ENCODE assay signal across 26 cellular contexts in genomic region chr3:128418900-128419299, GRCh38. TPM values are rescaled to one million over a fixed set of nuclear protein-coding genes. Genes with fewer than 3 reads are reported as not detected.
DNase-seq lines count a peak whose midpoint lies in the region; ATAC-seq, FAIRE-seq and TF ChIP-seq lines count a peak whose summit lies in the region.
"Had no signal": no experiment of that assay in that cellular context is flagged by ENCODE, and none has a peak within 500 bp of the region (broad histone marks: within the 10 kb centered on the region; RNA-seq: fewer than 3 reads in every experiment).

No MANE protein-coding gene starts in this region.

- H3K36me3 ChIP-seq in Panc1 (ENCODE audit: control insufficient read depth, insufficient read depth, low read length) = no peaks in the 10 kb centered on the region
- H3K36me3 ChIP-seq in H1 (ENCODE audit: control insufficient read depth in 2 of 4, insufficient read depth in 4 of 4, low read length in 3 of 4) = no peaks in the 10 kb centered on the region
- H3K36me3 ChIP-seq in sigmoid colon = no peaks in the 10 kb centered on the region
- H3K36me3 ChIP-seq: BE2C, BLaER1 had no signal

- H3K4me2 ChIP-seq in H1 (ENCODE audit: insufficient read depth in 1 of 2, low read depth in 2 of 2, low read length in 2 of 2) = no peak overlapping the region

- TF ChIP-seq CTCF in Panc1 (IDR thresholded peaks at IDR 0.05) (no peak), H1 (IDR thresholded peaks at IDR 0.05; ENCODE audit: control extremely low read depth in 1 of 3, insufficient read depth in 1 of 3, low read depth in 1 of 3, low read length in 3 of 3) (no peak), glutamatergic neuron (IDR thresholded peaks at IDR 0.05; ENCODE audit: partially characterized antibody, unreplicated experiment) (no peak), chondrocyte (IDR thresholded peaks at IDR 0.05) (no peak), sigmoid colon (IDR thresholded peaks at IDR 0.05) (no peak)

- no peaks in the 10 kb centered on the region for H3K9me3 ChIP-seq in Panc1 (ENCODE audit: control insufficient read depth, insufficient read depth, low read depth, low read length)
- no peaks in the 10 kb centered on the region for H3K9me3 ChIP-seq in H1 (ENCODE audit: insufficient read depth in 2 of 2, low read depth in 1 of 2, low read length in 1 of 2)
- H3K9me3 ChIP-seq in sigmoid colon = no peaks in the 10 kb centered on the region
- H3K9me3 ChIP-seq: BE2C, BLaER1, Caco-2 had no signal

- H3K18ac ChIP-seq in H1 (ENCODE audit: extremely low read depth, low read length) = no peak overlapping the region

- H3K9me3 Mint-ChIP-seq in glutamatergic neuron (ENCODE audit: unreplicated experiment) = peaks cover 12% of the 10 kb centered on the region
- H3K9me3 Mint-ChIP-seq in stimulated activated effector memory CD8-positive, alpha-beta T cell treated with anti-CD3 and anti-CD28 coated beads, Interleukin-12 subunit alpha, Interleukin-12 subunit beta, amount 100 ng/mL, for 72 hours = no peaks in the 10 kb centered on the region
- H3K9me3 Mint-ChIP-seq in chondrocyte (ENCODE audit: low read depth) = peaks cover 8% of the 10 kb centered on the region
- H3K9me3 Mint-ChIP-seq: CD4-positive, alpha-beta T cell; CD8-positive, alpha-beta T cell had no signal

- DNase-seq in Panc1 (ENCODE audit: low read depth, low spot score) = no peak
- no peak for DNase-seq in H1 (ENCODE audit: low read depth in 1 of 2, low spot score in 2 of 2)
- no peak for DNase-seq in glutamatergic neuron
- DNase-seq in stimulated activated effector memory CD8-positive, alpha-beta T cell treated with anti-CD3 and anti-CD28 coated beads, Interleukin-12 subunit alpha, Interleukin-12 subunit beta, amount 100 ng/mL, for 72 hours (ENCODE audit: low spot score in 2 of 2) = no peak
- DNase-seq in chondrocyte (ENCODE audit: low spot score) = no peak
- no peak for DNase-seq in GM12891 (ENCODE audit: insufficient read length, low spot score)
- no peak for DNase-seq in germinal center (ENCODE audit: low spot score)
- DNase-seq in sigmoid colon = no peak
- DNase-seq: 8988T; ACHN; BE2C; C1 segment of cervical spinal cord; Caco-2; Calu3; CD4-positive, alpha-beta T cell; DMS79 treated with DMSO at 0.1 percent for 48 hours; GF-D8 had no signal

- H3K4me1 ChIP-seq in Panc1 (ENCODE audit: control insufficient read depth, insufficient read depth, low read length) (peaks cover 44% of the 10 kb centered on the region), H1 (replicated peaks in 1 of 4; ENCODE audit: control insufficient read depth in 3 of 4, insufficient read depth in 4 of 4, low read length in 3 of 4) (no peaks in the 10 kb centered on the region; a peak in 2 of 7 replicates), sigmoid colon (no peaks in the 10 kb centered on the region)

- H3K9ac ChIP-seq in H1 (replicated peaks in 1 of 4; ENCODE audit: extremely low read depth in 1 of 4, low read depth in 3 of 4, low read length in 3 of 4) = no peak overlapping the region
- H3K9ac ChIP-seq: BLaER1 had no signal

- H4K8ac ChIP-seq in H1 (ENCODE audit: extremely low read depth, insufficient read depth, low read length) = no peak overlapping the region

- H3K27me3 ChIP-seq in Panc1 (ENCODE audit: control insufficient read depth, insufficient read depth, low read length) (no peaks in the 10 kb centered on the region), H1 (replicated peaks in 1 of 4; ENCODE audit: control insufficient read depth in 3 of 4, extremely low read depth in 1 of 4, insufficient read depth in 3 of 4, low read length in 3 of 4) (no peaks in the 10 kb centered on the region; a peak in 1 of 7 replicates), sigmoid colon (no peaks in the 10 kb centered on the region)
- H3K27me3 ChIP-seq: BE2C, BLaER1 had no signal

- CTCF ChIA-PET in Panc1 (lab: Charles Lee) = no interaction called here
- CTCF ChIA-PET in H1 (lab: Charles Lee; ENCODE audit: partially characterized antibody) = no interaction called here

- H2AK5ac ChIP-seq in H1 (ENCODE audit: low read depth, low read length) = no peak overlapping the region

- no peak overlapping the region for H2BK12ac ChIP-seq in H1 (ENCODE audit: low read depth, low read length)

- H3K79me1 ChIP-seq in H1 (ENCODE audit: low read depth, low read length) = no peaks in the 10 kb centered on the region

- no peak overlapping the region for H4K91ac ChIP-seq in H1 (replicated peaks; ENCODE audit: insufficient read length, low read length)

- no peak for TF ChIP-seq POLR2A in H1 (IDR thresholded peaks at IDR 0.05; ENCODE audit: control extremely low read depth in 1 of 2, low read depth in 2 of 2, low read length in 2 of 2)
- no peak for TF ChIP-seq POLR2A in GM12891 (IDR thresholded peaks at IDR 0.05; ENCODE audit: low read depth, low read length)
- no peak for TF ChIP-seq POLR2A in sigmoid colon (IDR thresholded peaks at IDR 0.05)

- intact Hi-C loops in Panc1 (cut with micrococcal nuclease; ENCODE audit: unreplicated experiment) = no loop called here
- intact Hi-C loops in sigmoid colon (cut with DNase I) = no loop called here

- POLR2A ChIA-PET in Panc1 (lab: Charles Lee) = no interaction called here
- POLR2A ChIA-PET in H1 (lab: Charles Lee; ENCODE audit: partially characterized antibody) = no interaction called here

- no peak overlapping the region for H4K5ac ChIP-seq in H1 (ENCODE audit: insufficient read length, low read depth, low read length)

- H4K20me1 ChIP-seq in H1 (replicated peaks in 1 of 2; ENCODE audit: control insufficient read depth in 1 of 2, insufficient read depth in 2 of 2, low read length in 2 of 2) = peaks cover 0 to 2% of the 10 kb centered on the region in 2 experiments
- H4K20me1 ChIP-seq: BLaER1 had no signal

- FAIRE-seq in H1 (lab: Jason Lieb, UNC) (no peak), GM12891 (lab: Jason Lieb, UNC) (no peak)
- FAIRE-seq: A204.1, D721Med, G401.6, GM12892, GM18507 had no signal

- WGBS in H1 (ENCODE audit: extremely low coverage in 1 of 2, insufficient coverage in 1 of 2, insufficient read length in 1 of 2, insufficient replicate concordance in 2 of 2, low coverage in 1 of 2, low lambda C conversion rate in 2 of 2, missing lambda C conversion rate in 1 of 2), 2 experiments = 67% methylated on average over 2 of the region's 2 CpGs; no CpG with 5 or more reads in 1 of the 2 experiments
- 84 to 91% methylated on average over 2 of the region's 2 CpGs for WGBS in sigmoid colon, 2 donors

- peaks cover 2% of the 10 kb centered on the region; the same call in 1 of the 2 replicates for H3K23me2 ChIP-seq in H1 (ENCODE audit: low read depth, low read length)

- no peak overlapping the region for H3K56ac ChIP-seq in H1 (replicated peaks; ENCODE audit: insufficient read length, low read depth, low read length)

- H3K14ac ChIP-seq in H1 (ENCODE audit: insufficient read length) = no peak overlapping the region

- H3K27ac Mint-ChIP-seq in glutamatergic neuron (ENCODE audit: unreplicated experiment) (peak overlapping the region; percentile 66), chondrocyte (ENCODE audit: unreplicated experiment) (no peak overlapping the region)
- peak overlapping the region; percentile 6 for H3K27ac Mint-ChIP-seq in stimulated activated effector memory CD8-positive, alpha-beta T cell treated with anti-CD3 and anti-CD28 coated beads, Interleukin-12 subunit alpha, Interleukin-12 subunit beta, amount 100 ng/mL, for 72 hours
- H3K27ac Mint-ChIP-seq: CD4-positive, alpha-beta T cell; CD8-positive, alpha-beta T cell had no signal

- H3K23ac ChIP-seq in H1 (ENCODE audit: insufficient read length) = no peak overlapping the region

- H3K4me1 Mint-ChIP-seq in glutamatergic neuron (ENCODE audit: low read depth, unreplicated experiment) = peaks cover 5% of the 10 kb centered on the region
- no peaks in the 10 kb centered on the region for H3K4me1 Mint-ChIP-seq in stimulated activated effector memory CD8-positive, alpha-beta T cell treated with anti-CD3 and anti-CD28 coated beads, Interleukin-12 subunit alpha, Interleukin-12 subunit beta, amount 100 ng/mL, for 72 hours
- peaks cover 12% of the 10 kb centered on the region for H3K4me1 Mint-ChIP-seq in chondrocyte (ENCODE audit: low read depth)

- in situ Hi-C loops in Panc1 (cut with HindIII; ENCODE audit: low pct_unique_long_range_greater_than_20kb, low sequenced_read_pairs) = no loop called here

- TF ChIP-seq EP300 in H1 (IDR thresholded peaks at IDR 0.05; ENCODE audit: borderline replicate concordance in 1 of 2, low read depth in 2 of 2, low read length in 2 of 2) (no peak), sigmoid colon (IDR thresholded peaks at IDR 0.05) (no peak)

- H3K4me3 ChIP-seq in Panc1 (ENCODE audit: low read depth in 2 of 2, low read length in 2 of 2) = no peak overlapping the region
- H3K4me3 ChIP-seq in H1 (ENCODE audit: extremely low read depth in 1 of 4, insufficient read depth in 2 of 4, low read depth in 3 of 4, low read length in 4 of 4) = no peak overlapping the region
- H3K4me3 ChIP-seq in sigmoid colon = no peak overlapping the region
- H3K4me3 ChIP-seq: BLaER1 had no signal

- no peak overlapping the region for H2BK5ac ChIP-seq in H1 (ENCODE audit: low read depth, low read length)

- H3K79me2 ChIP-seq in H1 (ENCODE audit: control insufficient read depth in 1 of 2, insufficient read depth in 2 of 2, low read length in 2 of 2) = no peaks in the 10 kb centered on the region

- H2AFZ ChIP-seq in H1 (ENCODE audit: low read length) = no peak overlapping the region

- H3K4ac ChIP-seq in H1 (replicated peaks; ENCODE audit: insufficient read length, low read depth, low read length) = no peak overlapping the region

- BruUV-seq in Panc1 (replicated peaks; lab: Mats Ljungman, UMichigan) = no TSS peak

- H3K27ac ChIP-seq in Panc1 (ENCODE audit: low read length) (peak overlapping the region; percentile 34), H1 (ENCODE audit: low read depth, low read length) (no peak overlapping the region), sigmoid colon (no peak overlapping the region)
- H3K27ac ChIP-seq: BLaER1 had no signal

- peaks cover 22% of the 10 kb centered on the region for H3K27me3 Mint-ChIP-seq in glutamatergic neuron (ENCODE audit: unreplicated experiment)
- H3K27me3 Mint-ChIP-seq in chondrocyte (ENCODE audit: low read depth) = peaks cover 19% of the 10 kb centered on the region
- H3K27me3 Mint-ChIP-seq: CD4-positive, alpha-beta T cell had no signal

- H2BK15ac ChIP-seq in H1 (ENCODE audit: low read length) = 0 out of 2 replicates have a peak overlapping the region, but pooled peaks have one; percentile 37

- ATAC-seq in Panc1 = no peak
- ATAC-seq in stimulated activated effector memory CD8-positive, alpha-beta T cell treated with anti-CD3 and anti-CD28 coated beads, Interleukin-12 subunit alpha, Interleukin-12 subunit beta, amount 100 ng/mL, for 72 hours = no peak
- ATAC-seq: CD8-positive, alpha-beta T cell had no signal

- no peak overlapping the region for H2BK20ac ChIP-seq in H1 (ENCODE audit: low read length)

- no peak overlapping the region for H2BK120ac ChIP-seq in H1 (replicated peaks; ENCODE audit: low read depth, low read length)

- no peak overlapping the region for H3K4me3 Mint-ChIP-seq in glutamatergic neuron (ENCODE audit: unreplicated experiment)
- no peak overlapping the region for H3K4me3 Mint-ChIP-seq in stimulated activated effector memory CD8-positive, alpha-beta T cell treated with anti-CD3 and anti-CD28 coated beads, Interleukin-12 subunit alpha, Interleukin-12 subunit beta, amount 100 ng/mL, for 72 hours
- H3K4me3 Mint-ChIP-seq in chondrocyte (ENCODE audit: unreplicated experiment) = no peak overlapping the region
- H3K4me3 Mint-ChIP-seq: CD4-positive, alpha-beta T cell; CD8-positive, alpha-beta T cell had no signal

- H3K36me3 Mint-ChIP-seq in glutamatergic neuron (ENCODE audit: unreplicated experiment) = peaks cover 9% of the 10 kb centered on the region
- H3K36me3 Mint-ChIP-seq in stimulated activated effector memory CD8-positive, alpha-beta T cell treated with anti-CD3 and anti-CD28 coated beads, Interleukin-12 subunit alpha, Interleukin-12 subunit beta, amount 100 ng/mL, for 72 hours = peaks cover 7% of the 10 kb centered on the region
- H3K36me3 Mint-ChIP-seq in chondrocyte (ENCODE audit: low read depth) = peaks cover 13% of the 10 kb centered on the region
- H3K36me3 Mint-ChIP-seq: CD8-positive, alpha-beta T cell had no signal

- TF ChIP-seq RAD21 in H1 (IDR thresholded peaks at IDR 0.05 in 1 of 2, conservative IDR thresholded peaks at IDR 0.05 in 1 of 2; ENCODE audit: low read depth in 2 of 2, low read length in 2 of 2) = no peak

RNA-seq across cellular contexts. Expression of gene DNAJB8, which starts 47.8 kb away (rescaled TPM):
- not detected for total RNA-seq in Panc1 (2021; ENCODE audit: unreplicated experiment)
- polyA plus RNA-seq in Panc1 (2012; ENCODE audit: insufficient read length) = not detected
- not detected in 2 replicates for total RNA-seq in H1 (2021; fragmentation: NEBNext Ultra II Directional; extraction: Animal tissue kit (Norgen Biotek cat#: 25700))
- not detected in 2 replicates for polyA plus RNA-seq in H1 (2011; rRNA removed)
- not detected for polyA plus RNA-seq in H1 (2011; cell fraction: cytosol; rRNA removed)
- not detected for polyA plus RNA-seq in H1 (2011; cell fraction: nucleus; rRNA removed)
- not detected in 4 replicates for polyA plus RNA-seq in H1 (2012, experiment 1 of 2)
- polyA plus RNA-seq in H1 (2012, experiment 2 of 2) = not detected
- polyA plus RNA-seq in H1 (2013, experiment 1 of 2) = not detected
- polyA plus RNA-seq in H1 (2013, experiment 2 of 2) = not detected
- polyA minus RNA-seq in H1 (2011; rRNA and poly(A)+ RNA removed) = not detected in 2 replicates
- polyA minus RNA-seq in H1 (2011; cell fraction: cytosol; rRNA and poly(A)+ RNA removed) = not detected
- polyA minus RNA-seq in H1 (2011; cell fraction: nucleus; rRNA and poly(A)+ RNA removed) = not detected
- not detected for total RNA-seq in glutamatergic neuron (ENCODE audit: unreplicated experiment)
- total RNA-seq in chondrocyte = not detected in 3 replicates
- not detected for polyA plus RNA-seq in GM12891 (2012; ENCODE audit: low read depth, missing spikeins)
- not detected for total RNA-seq in sigmoid colon
- not detected for polyA plus RNA-seq in sigmoid colon
- total RNA-seq: A673; Caco-2; Calu3; CD4-positive, alpha-beta T cell; CD8-positive, alpha-beta T cell had no signal
- polyA plus RNA-seq: AG04450 had no signal
